Comparison of ENCODE assay signal across 19 cellular contexts in the genomic region with DNA sequence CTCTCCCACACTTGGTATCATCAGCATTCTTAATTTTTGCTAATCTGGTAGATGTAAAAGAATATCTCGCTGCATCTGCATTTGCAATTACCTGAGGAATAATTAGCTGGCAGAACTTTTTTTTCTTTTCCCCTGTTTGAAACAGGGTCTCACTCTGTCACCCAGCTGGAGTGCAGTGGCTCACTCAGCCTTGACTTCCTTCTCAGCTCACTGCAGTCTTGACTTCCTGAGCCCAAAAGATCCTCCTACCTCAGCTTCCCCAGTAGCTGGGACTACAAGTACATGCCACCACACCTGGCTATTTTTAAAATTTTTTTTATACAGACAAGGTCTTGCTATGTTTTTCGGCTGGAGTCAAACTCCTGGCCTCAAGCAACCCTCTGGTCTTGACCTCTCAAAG.
"Had no signal": no experiment of that assay in that cellular context is flagged by ENCODE, and none has a peak within 500 bp of the region (broad histone marks: within the 10 kb centered on the region; RNA-seq: fewer than 3 reads in every experiment).

No MANE protein-coding gene starts in this region.

- ATAC-seq: esophagus mucosa; heart right ventricle; naive thymus-derived CD8-positive, alpha-beta T cell; upper lobe of right lung had no signal

- H3K9me3 ChIP-seq: heart right ventricle, neutrophil, right atrium auricular region, sigmoid colon, tibial artery, upper lobe of right lung had no signal

- H3K27ac ChIP-seq: coronary artery, dorsolateral prefrontal cortex, heart right ventricle, neutrophil, right atrium auricular region, sigmoid colon, skin epidermis, tibial artery, upper lobe of right lung had no signal

- H3K9me3 Mint-ChIP-seq: naive thymus-derived CD8-positive, alpha-beta T cell; stimulated activated naive CD8-positive, alpha-beta T cell treated with anti-CD3 and anti-CD28 coated beads, Interleukin-15, Interleukin-2, amounts not matched to agents 100 ng/mL and 50 ng/mL, for 24 hours had no signal

- H3K27ac Mint-ChIP-seq: naive thymus-derived CD8-positive, alpha-beta T cell; stimulated activated naive CD8-positive, alpha-beta T cell treated with anti-CD3 and anti-CD28 coated beads, Interleukin-15, Interleukin-2, amounts not matched to agents 100 ng/mL and 50 ng/mL, for 24 hours had no signal

- FAIRE-seq: frontal cortex, islet of Langerhans had no signal

- H3K4me3 Mint-ChIP-seq: naive thymus-derived CD8-positive, alpha-beta T cell; stimulated activated naive CD8-positive, alpha-beta T cell treated with anti-CD3 and anti-CD28 coated beads, Interleukin-15, Interleukin-2, amounts not matched to agents 100 ng/mL and 50 ng/mL, for 24 hours had no signal

- H3K36me3 ChIP-seq: heart right ventricle, neutrophil, right atrium auricular region, sigmoid colon, tibial artery, upper lobe of right lung had no signal

- H3K27me3 ChIP-seq: dorsolateral prefrontal cortex, heart right ventricle, neutrophil, right atrium auricular region, sigmoid colon, tibial artery, upper lobe of right lung had no signal

- DNase-seq: dorsolateral prefrontal cortex; effector CD8-positive, alpha-beta T cell; heart right ventricle; hypothalamus; kidney glomerular epithelial cell; naive thymus-derived CD8-positive, alpha-beta T cell; posterior cingulate gyrus; sigmoid colon; stimulated activated CD4-positive, alpha-beta T cell treated with anti-CD3 and anti-CD28 coated beads, Interleukin-12 subunit alpha, Interleukin-12 subunit beta, amount 100 ng/mL, for 4 hours; tibial artery; upper lobe of right lung had no signal

- H3K27me3 Mint-ChIP-seq: stimulated activated naive CD8-positive, alpha-beta T cell treated with anti-CD3 and anti-CD28 coated beads, Interleukin-15, Interleukin-2, amounts not matched to agents 100 ng/mL and 50 ng/mL, for 24 hours had no signal

- H3K4me3 ChIP-seq: coronary artery, dorsolateral prefrontal cortex, heart right ventricle, right atrium auricular region, sigmoid colon, skin epidermis, tibial artery, upper lobe of right lung had no signal

- H3K4me1 ChIP-seq: sigmoid colon had no signal
